In the genomic region with DNA sequence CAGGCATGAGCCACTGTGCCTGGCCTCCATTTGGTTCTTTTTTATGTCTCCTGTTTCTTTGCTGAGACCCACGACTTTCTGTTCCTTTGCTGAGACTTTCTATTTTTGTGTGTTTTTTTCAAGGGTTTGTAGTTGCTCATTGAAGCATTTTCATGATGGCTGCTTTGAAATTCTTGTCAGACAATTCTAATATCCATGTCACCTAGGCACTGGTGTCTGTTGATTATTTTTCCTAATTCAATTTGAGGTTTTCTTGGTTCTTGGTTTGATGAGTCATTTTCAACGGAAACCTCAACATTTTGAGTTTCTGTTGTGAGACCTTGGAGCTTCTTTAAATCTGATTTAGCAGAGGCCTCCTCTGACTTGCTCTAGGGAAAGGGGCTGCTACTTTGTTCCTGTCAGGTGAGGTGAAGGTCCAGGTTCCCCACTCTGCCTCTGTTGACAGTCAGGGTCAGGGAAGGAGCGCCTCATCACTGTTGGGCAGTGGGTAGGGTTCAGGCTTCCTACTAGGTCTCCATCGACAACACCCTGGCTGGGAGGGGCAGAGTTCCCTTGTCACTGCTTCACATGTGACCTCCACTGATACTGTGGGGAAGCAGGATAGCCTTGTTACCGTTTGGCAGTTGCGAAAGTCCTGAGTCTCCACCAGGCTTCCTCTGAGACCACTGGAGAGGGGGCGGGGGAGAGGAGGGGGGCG, we compare ENCODE assay signal across 9 cellular contexts.
A peak's percentile ranks its signal among the peaks of the same experiment; 100 is the strongest.
DNase-seq lines count a peak whose midpoint lies in the region; TF ChIP-seq lines count a peak whose summit lies in the region.
"Had no signal": no experiment of that assay in that cellular context is flagged by ENCODE, and none has a peak within 500 bp of the region (broad histone marks: within the 10 kb centered on the region; RNA-seq: fewer than 3 reads in every experiment).

No MANE protein-coding gene starts in this region.

- H3K4me3 Mint-ChIP-seq in glutamatergic neuron (ENCODE audit: unreplicated experiment), result peak overlapping the region; percentile 5

- no peak overlapping the region for H3K4me3 ChIP-seq in skeletal muscle tissue (ENCODE audit: low read length in 3 of 3)
- H3K4me3 ChIP-seq: uterus had no signal

- H3K4me1 Mint-ChIP-seq in glutamatergic neuron (ENCODE audit: low read depth, unreplicated experiment), result peaks cover 12% of the 10 kb centered on the region

- DNase-seq in activated gamma-delta T cell treated with Interleukin-2 at 50 U/mL for 16 hours, result peak; percentile 30
- no peak for DNase-seq in activated gamma-delta T cell (lab: John Stamatoyannopoulos, UW)
- peak; percentile 80 to 98 for DNase-seq in NOMO-1 (lab: John Stamatoyannopoulos, UW; ENCODE audit: unreplicated experiment in 2 of 2)
- DNase-seq in activated T-cell treated with anti-CD3 and anti-CD28 coated beads for 1 hour (ENCODE audit: low read depth), result peak; percentile 14
- DNase-seq in glutamatergic neuron, result peak; percentile 30
- no peak for DNase-seq in HK-2 (ENCODE audit: unreplicated experiment)
- DNase-seq in ureter (ENCODE audit: low spot score), result no peak

- H3K27me3 ChIP-seq in skeletal muscle tissue (ENCODE audit: control insufficient read depth in 3 of 3, insufficient read depth in 3 of 3, low read length in 3 of 3), result no peaks in the 10 kb centered on the region
- H3K27me3 ChIP-seq: uterus had no signal

- H3K9me3 ChIP-seq in skeletal muscle tissue (ENCODE audit: control insufficient read depth in 3 of 3, low read length in 3 of 3), result no peaks in the 10 kb centered on the region
- H3K9me3 ChIP-seq: uterus had no signal

- H3K36me3 Mint-ChIP-seq in glutamatergic neuron (ENCODE audit: unreplicated experiment), result peaks cover 6% of the 10 kb centered on the region

- H3K36me3 ChIP-seq in skeletal muscle tissue (ENCODE audit: control insufficient read depth in 3 of 3, insufficient read depth in 3 of 3, low read length in 3 of 3), result no peaks in the 10 kb centered on the region
- H3K36me3 ChIP-seq: uterus had no signal

- peak overlapping the region; percentile 71 for H3K27ac ChIP-seq in skeletal muscle tissue (ENCODE audit: low read depth, low read length)

- no peak for TF ChIP-seq CTCF in glutamatergic neuron (IDR thresholded peaks at IDR 0.05; ENCODE audit: partially characterized antibody, unreplicated experiment)

- H3K9ac ChIP-seq in skeletal muscle tissue (ENCODE audit: low read depth in 1 of 3, low read length in 3 of 3), result no peak overlapping the region

- H3K9me3 Mint-ChIP-seq in glutamatergic neuron (ENCODE audit: unreplicated experiment), result peaks cover 6% of the 10 kb centered on the region

- peaks cover 6% of the 10 kb centered on the region for H3K27me3 Mint-ChIP-seq in glutamatergic neuron (ENCODE audit: unreplicated experiment)

- peaks cover 4 to 9% (median 7%) of the 10 kb centered on the region in 3 donors for H3K4me1 ChIP-seq in skeletal muscle tissue (ENCODE audit: control insufficient read depth in 3 of 3, insufficient read depth in 3 of 3, low read length in 3 of 3)
- H3K4me1 ChIP-seq: uterus had no signal

- no peak overlapping the region for H3K27ac Mint-ChIP-seq in glutamatergic neuron (ENCODE audit: unreplicated experiment)

Comparison
In these comparisons a context has a peak if more than half of its experiments do, and no peak if none do; other contexts are left out.
1. DNase-seq: peak in activated gamma-delta T cell treated with Interleukin-2 at 50 U/mL for 16 hours (single experiment), NOMO-1 (2 of 2), activated T-cell treated with anti-CD3 and anti-CD28 coated beads for 1 hour (single experiment) and glutamatergic neuron (single experiment); none in activated gamma-delta T cell (single experiment), HK-2 (single experiment) and ureter (single experiment).